17 cellular contexts compared by ENCODE assay signal in genomic region chr18:63908858-63909257, GRCh38. TPM values are rescaled to one million over a fixed set of nuclear protein-coding genes. Genes with fewer than 3 reads are reported as not detected.
"Had no signal": no experiment of that assay in that cellular context is flagged by ENCODE, and none has a peak within 500 bp of the region (broad histone marks: within the 10 kb centered on the region; RNA-seq: fewer than 3 reads in every experiment).

No MANE protein-coding gene starts in this region.

- H3K4me3 ChIP-seq: gastroesophageal sphincter, left ventricle myocardium inferior, sigmoid colon, suprapubic skin had no signal

- ATAC-seq: gastroesophageal sphincter, T-helper 17 cell, WTC11 had no signal

- DNase-seq: activated CD4-positive, alpha-beta T cell treated with anti-CD3 and anti-CD28 coated beads, Interleukin-2, amount 50 U/mL, for 1 hour; activated naive CD4-positive, alpha-beta T cell; activated T-cell treated with anti-CD3 and anti-CD28 coated beads, Interleukin-2, amount 50 U/mL, for 24 hours; cortex of kidney; effector memory CD4-positive, alpha-beta T cell; left ventricle myocardium inferior; nephron progenitor cell; sigmoid colon; stimulated activated CD4-positive, alpha-beta T cell treated with anti-CD3 and anti-CD28 coated beads, Interleukin-2, amount 100 ng/mL, for 24 hours; stimulated activated naive CD4-positive, alpha-beta T cell; T-helper 17 cell had no signal

RNA-seq across cellular contexts. Expression of gene SERPINB10, which starts 1.1 kb away (rescaled TPM):
- total RNA-seq: activated CD8-positive, alpha-beta memory T cell treated with anti-CD3 and anti-CD28 coated beads for 36 hours; cardiac septum; left ventricle myocardium inferior; osteoblast; sigmoid colon; T-helper 17 cell; WTC11 had no signal

RNA-seq across cellular contexts. Expression of gene SERPINB2, which starts 21.4 kb away (rescaled TPM):
- total RNA-seq: activated CD8-positive, alpha-beta memory T cell treated with anti-CD3 and anti-CD28 coated beads for 36 hours; cardiac septum; left ventricle myocardium inferior; WTC11 had no signal

RNA-seq across cellular contexts. Expression of gene HMSD, which starts 40.2 kb away (rescaled TPM):
- total RNA-seq: gastroesophageal sphincter, left ventricle myocardium inferior, sigmoid colon, suprapubic skin, T-helper 17 cell had no signal
